Comparison of ENCODE assay signal across 27 cellular contexts in the genomic region with DNA sequence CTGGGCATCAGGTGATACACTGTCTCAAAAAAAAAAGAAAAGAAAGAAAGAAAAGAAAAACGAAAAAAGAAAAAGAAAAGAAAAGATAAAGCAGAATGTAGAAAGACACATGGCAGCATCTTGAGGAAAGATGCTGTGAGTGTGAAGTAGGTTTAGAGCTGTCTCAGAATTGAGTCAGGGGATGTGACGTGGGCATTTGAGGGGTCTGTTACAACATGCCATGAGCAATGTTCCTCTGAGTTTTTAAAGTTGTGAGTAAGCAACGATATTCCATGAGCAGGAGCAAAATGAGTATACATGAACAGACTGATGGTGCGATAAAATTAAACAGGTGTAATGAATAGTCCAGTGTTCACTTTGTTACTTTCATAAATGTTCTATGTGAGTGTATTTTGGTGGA. TPM values are rescaled to one million over a fixed set of nuclear protein-coding genes. Genes with fewer than 3 reads are reported as not detected.
A peak's percentile ranks its signal among the peaks of the same experiment; 100 is the strongest.
DNase-seq lines count a peak whose midpoint lies in the region; ATAC-seq, FAIRE-seq and TF ChIP-seq lines count a peak whose summit lies in the region.
"Had no signal": no experiment of that assay in that cellular context is flagged by ENCODE, and none has a peak within 500 bp of the region (broad histone marks: within the 10 kb centered on the region; RNA-seq: fewer than 3 reads in every experiment).

No MANE protein-coding gene starts in this region.

- H3K27ac ChIP-seq in GM12878 (ENCODE audit: control insufficient read depth, insufficient read depth) (no peak overlapping the region), vagina (no peak overlapping the region)
- H3K27ac ChIP-seq: HL-60 had no signal

- no peak overlapping the region for H3K27ac Mint-ChIP-seq in activated naive CD4-positive, alpha-beta T cell treated with anti-CD3 and anti-CD28 coated beads for 36 hours
- H3K27ac Mint-ChIP-seq: CD4-positive, CD25-positive, alpha-beta regulatory T cell; IgD-negative memory B cell had no signal

- RAD21 ChIA-PET in GM12878 (lab: Charles Lee; ENCODE audit: unreplicated experiment): interaction anchor here (0.6 to 1.1 kb wide), 2 partner anchors 71 to 284 kb away, joined by 3 read pairs; no protein-coding TSS in a partner anchor

- H3K9ac ChIP-seq in GM12878 (ENCODE audit: control insufficient read depth, insufficient read depth, low read length): no peak overlapping the region

- no peaks in the 10 kb centered on the region for H3K4me1 ChIP-seq in GM12878 (ENCODE audit: control insufficient read depth, insufficient read depth, low read length)
- H3K4me1 ChIP-seq in vagina: no peaks in the 10 kb centered on the region
- H3K4me1 ChIP-seq: Caco-2, HAP-1 had no signal

- no peaks in the 10 kb centered on the region for H3K9me3 ChIP-seq in GM12878 (replicated peaks; ENCODE audit: control insufficient read depth, insufficient read depth, low read length)
- H3K9me3 ChIP-seq in vagina: no peaks in the 10 kb centered on the region
- H3K9me3 ChIP-seq: Caco-2, HAP-1, MG63 had no signal

- DNase-seq in HCEC 1CT (peak; percentile 67), LHCN-M2 (ENCODE audit: low read depth) (peak; percentile 58), GM12878 (ENCODE audit: low read depth, low spot score) (no peak), fibroblast of mammary gland (ENCODE audit: low read depth) (peak; percentile 55), vagina (ENCODE audit: extremely low spot score in 2 of 2) (no peak), NCI-H524 (lab: John Stamatoyannopoulos, UW) (no peak)
- DNase-seq in activated naive CD4-positive, alpha-beta T cell treated with anti-CD3 and anti-CD28 coated beads for 36 hours: no peak
- DNase-seq: Caco-2; CD4-positive, CD25-positive, alpha-beta regulatory T cell; DMS 273 treated with DMSO at 0.1 percent for 48 hours; DMS79 treated with DMSO at 0.1 percent for 48 hours; MG63; NCI-H1417; NCI-H1694 treated with DMSO at 0.1 percent for 48 hours; NCI-H2081 treated with DMSO at 0.1 percent for 48 hours; NCI-H2171 treated with DMSO at 0.1 percent for 48 hours; NCI-H526; SHP77 had no signal

- H3K36me3 Mint-ChIP-seq in activated naive CD4-positive, alpha-beta T cell treated with anti-CD3 and anti-CD28 coated beads for 36 hours (ENCODE audit: low read depth): no peaks in the 10 kb centered on the region
- H3K36me3 Mint-ChIP-seq: CD4-positive, CD25-positive, alpha-beta regulatory T cell; IgD-negative memory B cell had no signal

- no peak for TF ChIP-seq CTCF in GM12878 (IDR thresholded peaks at IDR 0.05 in 2 of 3, conservative IDR thresholded peaks at IDR 0.05 in 1 of 3; ENCODE audit: control insufficient read depth in 2 of 3, extremely low read depth in 1 of 3, insufficient read depth in 1 of 3, low read depth in 3 of 3, low read length in 3 of 3)
- no peak for TF ChIP-seq CTCF in fibroblast of mammary gland (conservative IDR thresholded peaks at IDR 0.05; ENCODE audit: control insufficient read depth, insufficient read depth, low read depth, low read length)
- no peak for TF ChIP-seq CTCF in vagina (IDR thresholded peaks at IDR 0.05)

- no peak for TF ChIP-seq POLR2A in GM12878 (IDR thresholded peaks at IDR 0.05; ENCODE audit: low read depth, low read length)
- TF ChIP-seq POLR2A in vagina (IDR thresholded peaks at IDR 0.05): no peak

- CTCF ChIA-PET in GM12878 (lab: Yijun Ruan, JAX): interaction anchor here (0.8 to 3.9 kb wide), 3 partner anchors 43 to 184 kb away, joined by 3 to 19 read pairs (median 5); no protein-coding TSS in a partner anchor
- CTCF ChIA-PET in activated naive CD4-positive, alpha-beta T cell treated with anti-CD3 and anti-CD28 coated beads for 36 hours (lab: Charles Lee): interaction anchor here (0.7 kb wide), 2 partner anchors 11 to 15 kb away, joined by 3 to 4 read pairs; no protein-coding TSS in a partner anchor

- FAIRE-seq in GM12878 (lab: Jason Lieb, UNC): no peak
- FAIRE-seq: GM12892, GM18507, HTR-8/SVneo, RCC 7860 had no signal

- no peak for TF ChIP-seq EP300 in GM12878 (IDR thresholded peaks at IDR 0.05; ENCODE audit: borderline replicate concordance in 1 of 2, control insufficient read depth in 1 of 2, low read depth in 2 of 2, low read length in 2 of 2)

- H2AFZ ChIP-seq in GM12878 (ENCODE audit: control insufficient read depth, low read depth, low read length): no peak overlapping the region

- in situ Hi-C loops in GM12878 (cut with MboI): no loop called here

- no peak for ATAC-seq in GM12878

- no peaks in the 10 kb centered on the region for H3K9me3 Mint-ChIP-seq in activated naive CD4-positive, alpha-beta T cell treated with anti-CD3 and anti-CD28 coated beads for 36 hours
- H3K9me3 Mint-ChIP-seq: IgD-negative memory B cell had no signal

- H3K4me3 Mint-ChIP-seq in activated naive CD4-positive, alpha-beta T cell treated with anti-CD3 and anti-CD28 coated beads for 36 hours: no peak overlapping the region
- H3K4me3 Mint-ChIP-seq: CD4-positive, CD25-positive, alpha-beta regulatory T cell; IgD-negative memory B cell had no signal

- no peaks in the 10 kb centered on the region for H3K4me1 Mint-ChIP-seq in activated naive CD4-positive, alpha-beta T cell treated with anti-CD3 and anti-CD28 coated beads for 36 hours (ENCODE audit: low read depth)
- H3K4me1 Mint-ChIP-seq: CD4-positive, CD25-positive, alpha-beta regulatory T cell had no signal

- H3K4me3 ChIP-seq in GM12878: no peak overlapping the region
- H3K4me3 ChIP-seq in fibroblast of mammary gland (ENCODE audit: control insufficient read depth, low read depth, low read length): no peak overlapping the region
- H3K4me3 ChIP-seq in vagina: no peak overlapping the region
- H3K4me3 ChIP-seq: HAP-1, MG63 had no signal

- H3K27me3 ChIP-seq in GM12878 (replicated peaks in 1 of 2; ENCODE audit: control insufficient read depth in 2 of 2, insufficient read depth in 2 of 2, low read length in 1 of 2) (no peaks in the 10 kb centered on the region), vagina (no peaks in the 10 kb centered on the region)
- H3K27me3 ChIP-seq: MG63 had no signal

- no peaks in the 10 kb centered on the region for H3K36me3 ChIP-seq in GM12878 (ENCODE audit: control insufficient read depth in 2 of 2, insufficient read depth in 2 of 2, low read length in 1 of 2)
- no peaks in the 10 kb centered on the region for H3K36me3 ChIP-seq in vagina
- H3K36me3 ChIP-seq: HAP-1, MG63 had no signal

- no peak overlapping the region for H3K4me2 ChIP-seq in GM12878 (ENCODE audit: control insufficient read depth, insufficient read depth)

- intact Hi-C loops in GM12878 (cut with micrococcal nuclease; ENCODE audit: unreplicated experiment): no loop called here
- intact Hi-C loops in vagina (cut with DNase I): no loop called here
- intact Hi-C loops in activated naive CD4-positive, alpha-beta T cell treated with anti-CD3 and anti-CD28 coated beads for 36 hours (cut with micrococcal nuclease): no loop called here

- TF ChIP-seq RAD21 in GM12878 (IDR thresholded peaks at IDR 0.05; ENCODE audit: insufficient read depth, low read depth, low read length): no peak

- H4K20me1 ChIP-seq in GM12878 (ENCODE audit: control insufficient read depth, insufficient read depth): no peaks in the 10 kb centered on the region

- H3K27me3 Mint-ChIP-seq in activated naive CD4-positive, alpha-beta T cell treated with anti-CD3 and anti-CD28 coated beads for 36 hours (ENCODE audit: low read depth): peaks cover 5% of the 10 kb centered on the region
- H3K27me3 Mint-ChIP-seq: IgD-negative memory B cell had no signal

- SMC1A ChIA-PET in GM12878 (lab: Charles Lee; ENCODE audit: uncharacterized antibody, unreplicated experiment): no interaction called here

- WGBS in GM12878 (ENCODE audit: insufficient coverage, insufficient replicate concordance, low lambda C conversion rate, missing lambda C conversion rate): 34% methylated on average over 4 of the region's 4 CpGs

- no TSS peak for BruUV-seq in GM12878 (replicated peaks; lab: Mats Ljungman, UMichigan)

- H3K79me2 ChIP-seq in GM12878 (ENCODE audit: control insufficient read depth, insufficient read depth, low read length): no peaks in the 10 kb centered on the region

- POLR2A ChIA-PET in GM12878 (lab: Charles Lee): interaction anchor here (0.7 kb wide), 1 partner anchor 52 kb away, joined by 3 read pairs; no protein-coding TSS in a partner anchor

RNA-seq across cellular contexts. Expression of gene QSER1, which starts 11.3 kb away (rescaled TPM):
- total RNA-seq in LHCN-M2 (2014; rRNA removed): 24.3 and 30.2 TPM in 2 replicates
- 4.8 TPM for polyA plus RNA-seq in LHCN-M2 (2012)
- 117 and 122 TPM in 2 replicates for total RNA-seq in GM12878 (2013; cell fraction: nucleolus; rRNA removed)
- 12.8 and 13.1 TPM in 2 replicates for total RNA-seq in GM12878 (2014; rRNA removed)
- 11.8 and 14.0 TPM in 2 replicates for total RNA-seq in GM12878 (2014; rRNA removed; fragmentation: Illumina TruSeq; extraction: Trizol)
- 13.9 and 15.0 TPM in 2 replicates for total RNA-seq in GM12878 (2021)
- 3.2 TPM for polyA plus RNA-seq in GM12878 (2011; ENCODE audit: low read depth)
- polyA plus RNA-seq in GM12878 (2011; rRNA removed): 12.8 and 20.3 TPM in 2 replicates
- 5.4 and 7.5 TPM in 2 replicates for polyA plus RNA-seq in GM12878 (2011; cell fraction: cytosol; rRNA removed)
- polyA plus RNA-seq in GM12878 (2011; cell fraction: nucleus; rRNA removed): 21.0 and 21.2 TPM in 2 replicates
- 4.4 and 6.1 TPM in 2 replicates for polyA plus RNA-seq in GM12878 (2012)
- polyA plus RNA-seq in GM12878 (2014; fragmentation: Illumina TruSeq; extraction: Trizol): 14.4 and 16.6 TPM in 2 replicates
- 1 to 10 TPM; 2.1 to 2.9 TPM for polyA plus RNA-seq in GM12878 (2014; fragmentation: Nextera tagmentation; extraction: Ambion mirVana)
- polyA plus RNA-seq in GM12878 (2014; rRNA removed): 5.7 and 7.0 TPM in 2 replicates
- 1 to 10 TPM; 3.8 to 4.5 TPM for polyA plus RNA-seq in GM12878 (2016; fragmentation: Nextera tagmentation; extraction: Ambion mirVana)
- polyA minus RNA-seq in GM12878 (2011; rRNA and poly(A)+ RNA removed): 40.2 and 49.3 TPM in 2 replicates
- 13.6 and 14.6 TPM in 2 replicates for polyA minus RNA-seq in GM12878 (2011; cell fraction: cytosol; rRNA and poly(A)+ RNA removed)
- polyA minus RNA-seq in GM12878 (2011; cell fraction: nucleus; rRNA and poly(A)+ RNA removed): 21.6 and 33.8 TPM in 2 replicates
- total RNA-seq in vagina: 39.0 TPM
- 10 to 100 TPM; 10.1 to 12.3 TPM for total RNA-seq in activated naive CD4-positive, alpha-beta T cell treated with anti-CD3 and anti-CD28 coated beads for 36 hours

RNA-seq across cellular contexts. Expression of gene PRRG4, which starts 51.6 kb away (rescaled TPM):
- total RNA-seq in LHCN-M2 (2014; rRNA removed): 1.3 TPM in 2 replicates
- 0.04 TPM for polyA plus RNA-seq in LHCN-M2 (2012)
- 3.3 and 3.5 TPM in 2 replicates for total RNA-seq in GM12878 (2013; cell fraction: nucleolus; rRNA removed)
- 2.3 and 2.8 TPM in 2 replicates for total RNA-seq in GM12878 (2014; rRNA removed)
- 2.5 and 2.6 TPM in 2 replicates for total RNA-seq in GM12878 (2014; rRNA removed; fragmentation: Illumina TruSeq; extraction: Trizol)
- total RNA-seq in GM12878 (2021): 2.1 and 2.7 TPM in 2 replicates
- 0.52 TPM for polyA plus RNA-seq in GM12878 (2011; ENCODE audit: low read depth)
- 4.9 and 6.2 TPM in 2 replicates for polyA plus RNA-seq in GM12878 (2011; rRNA removed)
- 2.4 and 2.7 TPM in 2 replicates for polyA plus RNA-seq in GM12878 (2011; cell fraction: cytosol; rRNA removed)
- polyA plus RNA-seq in GM12878 (2011; cell fraction: nucleus; rRNA removed): 1.2 and 1.4 TPM in 2 replicates
- 0.81 and 0.88 TPM in 2 replicates for polyA plus RNA-seq in GM12878 (2012)
- 2.5 and 3.2 TPM in 2 replicates for polyA plus RNA-seq in GM12878 (2014; fragmentation: Illumina TruSeq; extraction: Trizol)
- polyA plus RNA-seq in GM12878 (2014; fragmentation: Nextera tagmentation; extraction: Ambion mirVana): 1 to 10 TPM; 1.0 to 1.1 TPM
- polyA plus RNA-seq in GM12878 (2014; rRNA removed): 1.5 and 1.7 TPM in 2 replicates
- polyA plus RNA-seq in GM12878 (2016; fragmentation: Nextera tagmentation; extraction: Ambion mirVana): under 1 TPM; 0.55 to 0.63 TPM
- polyA minus RNA-seq in GM12878 (2011; rRNA and poly(A)+ RNA removed): 2.5 and 2.7 TPM in 2 replicates
- polyA minus RNA-seq in GM12878 (2011; cell fraction: cytosol; rRNA and poly(A)+ RNA removed): 1.1 and 2.2 TPM in 2 replicates
- polyA minus RNA-seq in GM12878 (2011; cell fraction: nucleus; rRNA and poly(A)+ RNA removed): 0.73 and 1.6 TPM in 2 replicates
- total RNA-seq in vagina: 21.1 TPM
- under 1 TPM; 0.15 to 0.19 TPM for total RNA-seq in activated naive CD4-positive, alpha-beta T cell treated with anti-CD3 and anti-CD28 coated beads for 36 hours
- total RNA-seq: OCI-LY7 had no signal
- polyA plus RNA-seq: BJ, IgD-negative memory B cell had no signal

Comparison
In these comparisons a context has a peak if more than half of its experiments do, and no peak if none do; other contexts are left out.
1. DNase-seq: peak in HCEC 1CT (single experiment), LHCN-M2 (single experiment) and fibroblast of mammary gland (single experiment); none in GM12878 (single experiment), vagina (0 of 2), NCI-H524 (0 of 2) and activated naive CD4-positive, alpha-beta T cell treated with anti-CD3 and anti-CD28 coated beads for 36 hours (single experiment).